In the genomic region with DNA sequence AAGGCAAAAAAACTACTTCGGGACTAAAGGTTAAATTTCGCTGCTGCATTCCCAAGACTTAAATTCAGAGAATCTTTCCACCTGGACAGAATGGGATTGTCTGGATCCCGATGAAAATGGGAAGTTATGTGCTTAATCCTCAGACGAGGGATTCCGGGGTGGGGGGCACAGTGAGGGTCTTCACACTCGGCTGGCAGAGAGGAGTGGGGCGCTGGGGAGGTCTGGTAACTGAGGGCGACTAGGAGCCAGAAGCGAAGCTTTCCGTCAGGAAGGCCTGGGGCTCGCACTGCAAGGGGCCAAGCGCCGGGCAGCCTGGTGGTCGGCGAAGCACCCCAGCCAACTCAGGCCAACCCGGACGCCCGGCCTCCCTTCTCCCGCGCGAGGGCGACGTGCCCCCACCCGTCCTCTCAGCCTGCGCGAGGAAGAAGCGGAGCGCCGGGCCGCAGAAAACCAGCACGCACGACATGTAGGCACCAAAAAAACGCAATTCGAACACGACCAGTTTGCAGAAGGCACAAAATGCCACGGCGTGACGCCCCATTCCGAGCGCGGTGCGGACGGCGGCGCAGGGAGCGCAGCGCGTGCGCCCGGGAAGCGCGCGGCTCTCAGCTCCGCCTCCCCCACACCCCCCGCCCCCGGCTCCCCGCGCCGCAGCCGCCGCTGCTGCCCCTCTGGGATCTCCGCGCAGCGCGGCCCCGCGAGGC, we compare ENCODE assay signal across 8 cellular contexts.
A peak's percentile ranks its signal among the peaks of the same experiment; 100 is the strongest.
DNase-seq lines count a peak whose midpoint lies in the region; ATAC-seq and TF ChIP-seq lines count a peak whose summit lies in the region.

No MANE protein-coding gene starts in this region.

- H3K36me3 ChIP-seq in BJ (ENCODE audit: control insufficient read depth, insufficient read depth, low read length), result no peaks in the 10 kb centered on the region

- ATAC-seq in GM18505 (IDR thresholded peaks at IDR 0.05; ENCODE audit: unreplicated experiment) (peak; percentile 45), HG02870 (IDR thresholded peaks at IDR 0.05; ENCODE audit: unreplicated experiment) (peak; percentile 36)

- POLR2A ChIA-PET in BJ (lab: Charles Lee), result interaction anchor here (0.6 kb wide), 1 partner anchor 37 kb away, joined by 3 read pairs; no protein-coding TSS in a partner anchor

- peaks cover 0 to 6% (median 0%) of the 10 kb centered on the region in 5 experiments for H3K9me3 Mint-ChIP-seq in brain

- peak overlapping the region; percentile 90 to 95 (median 94) for H3K27ac Mint-ChIP-seq in brain

- DNase-seq in BJ (ENCODE audit: low read depth) (no peak), NCI-H510A (lab: John Stamatoyannopoulos, UW) (peak; percentile 31), iPS-NIHi7 (ENCODE audit: extremely low spot score) (peak; percentile 31), smooth muscle cell of the brain vasculature (ENCODE audit: low read depth, low spot score) (peak; percentile 26), AG08396 (ENCODE audit: low spot score) (no peak)

- peaks cover 42% of the 10 kb centered on the region for H3K4me1 Mint-ChIP-seq in brain

- no peaks in the 10 kb centered on the region for H3K27me3 ChIP-seq in BJ (ENCODE audit: control insufficient read depth, insufficient read depth, low read length)

- H3K36me3 Mint-ChIP-seq in brain, result peaks cover 22% of the 10 kb centered on the region

- peak; percentile 47 for TF ChIP-seq CTCF in BJ (IDR thresholded peaks at IDR 0.05; ENCODE audit: insufficient read depth, low read depth, low read length)
- TF ChIP-seq CTCF in brain (conservative IDR thresholded peaks at IDR 0.05), result peak in 1 of 2 experiments; percentile 20

- peak overlapping the region; percentile 59 for H3K4me3 ChIP-seq in BJ (ENCODE audit: low read depth, low read length)

- no peaks in the 10 kb centered on the region for H3K27me3 Mint-ChIP-seq in brain

- no peak for TF ChIP-seq POLR2A in GM18505 (IDR thresholded peaks at IDR 0.05; ENCODE audit: borderline replicate concordance, extremely low read depth, insufficient read depth, insufficient read length)

- CTCF ChIA-PET in BJ (lab: Yijun Ruan, JAX), result no interaction called here

- peak overlapping the region; percentile 90 to 97 (median 95) for H3K4me3 Mint-ChIP-seq in brain

Comparison
In these comparisons a context has a peak if more than half of its experiments do, and no peak if none do; other contexts are left out.
1. DNase-seq: peak in NCI-H510A (single experiment), iPS-NIHi7 (single experiment) and smooth muscle cell of the brain vasculature (single experiment); none in BJ (single experiment) and AG08396 (single experiment).